ENCODE assay signal across 26 cellular contexts in genomic region chr14:22877000-22877501, GRCh38. TPM values are rescaled to one million over a fixed set of nuclear protein-coding genes. Genes with fewer than 3 reads are reported as not detected.
"Had no signal": no experiment of that assay in that cellular context is flagged by ENCODE, and none has a peak within 500 bp of the region (broad histone marks: within the 10 kb centered on the region; RNA-seq: fewer than 3 reads in every experiment).

No MANE protein-coding gene starts in this region.

- H3K27me3 ChIP-seq: hepatocyte, left lung, neural progenitor cell, right atrium auricular region, sigmoid colon, tibial nerve, upper lobe of left lung had no signal

- H3K36me3 ChIP-seq: neural progenitor cell had no signal

- H3K4me3 ChIP-seq: hepatocyte, left lung, mucosa of descending colon, neural progenitor cell, prostate gland, right atrium auricular region, sigmoid colon, skin epidermis, spleen, thoracic aorta, tibial nerve, upper lobe of left lung had no signal

- FAIRE-seq: frontal cortex, urothelium cell line had no signal

- H3K27ac Mint-ChIP-seq: mesothelial cell of epicardium; nephron; neural progenitor cell; stimulated activated naive CD8-positive, alpha-beta T cell treated with anti-CD3 and anti-CD28 coated beads, Interleukin-15, Interleukin-2, amounts not matched to agents 100 ng/mL and 50 ng/mL, for 24 hours had no signal

- H3K4me3 Mint-ChIP-seq: mesothelial cell of epicardium; naive thymus-derived CD4-positive, alpha-beta T cell; nephron; stimulated activated naive B cell treated with anti-CD40 and anti-IgM and Interleukin-4, amounts not matched to agents 10 μg/mL and 1 μg/mL and 100 μg/mL, for 72 hours; stimulated activated naive CD8-positive, alpha-beta T cell treated with anti-CD3 and anti-CD28 coated beads, Interleukin-15, Interleukin-2, amounts not matched to agents 100 ng/mL and 50 ng/mL, for 24 hours had no signal

- H3K27me3 Mint-ChIP-seq: naive thymus-derived CD4-positive, alpha-beta T cell; stimulated activated naive B cell treated with anti-CD40 and anti-IgM and Interleukin-4, amounts not matched to agents 10 μg/mL and 1 μg/mL and 100 μg/mL, for 72 hours; stimulated activated naive CD8-positive, alpha-beta T cell treated with anti-CD3 and anti-CD28 coated beads, Interleukin-15, Interleukin-2, amounts not matched to agents 100 ng/mL and 50 ng/mL, for 24 hours had no signal

- H3K9ac ChIP-seq: neural progenitor cell had no signal

- H3K27ac ChIP-seq: hepatocyte, left lung, neural progenitor cell, prostate gland, right atrium auricular region, thoracic aorta, tibial nerve, upper lobe of left lung had no signal

- H3K9me3 ChIP-seq: left lung, mucosa of descending colon, prostate gland, right atrium auricular region, sigmoid colon, spleen, thoracic aorta, tibial nerve, upper lobe of left lung had no signal

- H3K4me2 ChIP-seq: hepatocyte, neural progenitor cell had no signal

- DNase-seq: cortex of kidney; head of caudate nucleus; left cardiac atrium; mesenchymal stem cell; mucosa of descending colon; naive thymus-derived CD4-positive, alpha-beta T cell; nucleus accumbens; sigmoid colon; spleen; stimulated activated CD4-positive, alpha-beta T cell treated with anti-CD3 and anti-CD28 coated beads, Interleukin-4, amount 100 ng/mL, for 4 hours; stimulated activated naive B cell treated with anti-CD40 and anti-IgM and Interleukin-4, amounts not matched to agents 10 μg/mL and 1 μg/mL and 100 μg/mL, for 72 hours had no signal

- H2AFZ ChIP-seq: hepatocyte, neural progenitor cell had no signal

- H3K9me3 Mint-ChIP-seq: mesothelial cell of epicardium; naive thymus-derived CD4-positive, alpha-beta T cell; nephron; neural progenitor cell; stimulated activated naive B cell treated with anti-CD40 and anti-IgM and Interleukin-4, amounts not matched to agents 10 μg/mL and 1 μg/mL and 100 μg/mL, for 72 hours; stimulated activated naive CD8-positive, alpha-beta T cell treated with anti-CD3 and anti-CD28 coated beads, Interleukin-15, Interleukin-2, amounts not matched to agents 100 ng/mL and 50 ng/mL, for 24 hours had no signal

- ATAC-seq: left cardiac atrium; left lung; mucosa of descending colon; naive thymus-derived CD4-positive, alpha-beta T cell; stimulated activated naive B cell treated with anti-CD40 and anti-IgM and Interleukin-4, amounts not matched to agents 10 μg/mL and 1 μg/mL and 100 μg/mL, for 72 hours had no signal

RNA-seq across cellular contexts. Expression of gene REM2, which starts 6.0 kb away (rescaled TPM):
- total RNA-seq: dermis microvascular lymphatic vessel endothelial cell, right atrium auricular region had no signal

RNA-seq across cellular contexts. Expression of gene MMP14, which starts 40.7 kb away (rescaled TPM):
- polyA plus RNA-seq: naive thymus-derived CD4-positive, alpha-beta T cell had no signal
